Comparison of ENCODE assay signal across 9 cellular contexts in genomic region chr7:34155225-34155908, GRCh38.
DNase-seq lines count a peak whose midpoint lies in the region; ATAC-seq and TF ChIP-seq lines count a peak whose summit lies in the region.
"Had no signal": no experiment of that assay in that cellular context is flagged by ENCODE, and none has a peak within 500 bp of the region (broad histone marks: within the 10 kb centered on the region; RNA-seq: fewer than 3 reads in every experiment).

No MANE protein-coding gene starts in this region.

- H3K36me3 Mint-ChIP-seq in stimulated activated effector memory CD8-positive, alpha-beta T cell treated with anti-CD3 and anti-CD28 coated beads, Interleukin-12 subunit alpha, Interleukin-12 subunit beta, amount 100 ng/mL, for 72 hours, result no peaks in the 10 kb centered on the region

- H3K27ac Mint-ChIP-seq in stimulated activated effector memory CD8-positive, alpha-beta T cell treated with anti-CD3 and anti-CD28 coated beads, Interleukin-12 subunit alpha, Interleukin-12 subunit beta, amount 100 ng/mL, for 72 hours, result no peak overlapping the region

- no peak overlapping the region for H3K4me3 ChIP-seq in RWPE2 (ENCODE audit: severe bottlenecking)
- no peak overlapping the region for H3K4me3 ChIP-seq in psoas muscle

- H3K4me1 ChIP-seq in RWPE2 (ENCODE audit: insufficient read depth, poor library complexity, severe bottlenecking) (peaks cover 4% of the 10 kb centered on the region), psoas muscle (peaks cover 33% of the 10 kb centered on the region)

- 41 to 52% (median 44%) methylated on average over 3 of the region's 3 CpGs for WGBS in psoas muscle, 3 donors

- H3K27ac ChIP-seq in RWPE2 (ENCODE audit: poor library complexity, severe bottlenecking) (no peak overlapping the region), psoas muscle (peak overlapping the region; percentile 79)

- ATAC-seq in RWPE2 (ENCODE audit: low read depth) (peak; percentile 76), psoas muscle (peak; percentile 79 to 84 (median 82)), GM21576 (IDR thresholded peaks at IDR 0.05; ENCODE audit: unreplicated experiment) (no peak)
- no peak for ATAC-seq in stimulated activated effector memory CD8-positive, alpha-beta T cell treated with anti-CD3 and anti-CD28 coated beads, Interleukin-12 subunit alpha, Interleukin-12 subunit beta, amount 100 ng/mL, for 72 hours

- no peaks in the 10 kb centered on the region for H3K4me1 Mint-ChIP-seq in stimulated activated effector memory CD8-positive, alpha-beta T cell treated with anti-CD3 and anti-CD28 coated beads, Interleukin-12 subunit alpha, Interleukin-12 subunit beta, amount 100 ng/mL, for 72 hours

- TF ChIP-seq CTCF in RWPE2 (IDR thresholded peaks at IDR 0.05; ENCODE audit: poor library complexity, severe bottlenecking) (no peak), psoas muscle (IDR thresholded peaks at IDR 0.05) (no peak)

- H3K4me3 Mint-ChIP-seq in stimulated activated effector memory CD8-positive, alpha-beta T cell treated with anti-CD3 and anti-CD28 coated beads, Interleukin-12 subunit alpha, Interleukin-12 subunit beta, amount 100 ng/mL, for 72 hours, result no peak overlapping the region

- H3K9me3 Mint-ChIP-seq in stimulated activated effector memory CD8-positive, alpha-beta T cell treated with anti-CD3 and anti-CD28 coated beads, Interleukin-12 subunit alpha, Interleukin-12 subunit beta, amount 100 ng/mL, for 72 hours, result no peaks in the 10 kb centered on the region

- DNase-seq in EL (peak; percentile 89), RWPE2 (ENCODE audit: low spot score) (no peak), fibroblast of gingiva (ENCODE audit: low read depth) (peak; percentile 98), psoas muscle (peak; percentile 53 to 71), midbrain (lab: John Stamatoyannopoulos, UW) (no peak), T-helper 2 cell (no peak)
- DNase-seq in stimulated activated effector memory CD8-positive, alpha-beta T cell treated with anti-CD3 and anti-CD28 coated beads, Interleukin-12 subunit alpha, Interleukin-12 subunit beta, amount 100 ng/mL, for 72 hours (ENCODE audit: low spot score in 2 of 2), result no peak
- DNase-seq: DND-41 had no signal

- intact Hi-C loops in psoas muscle (cut with DNase I), result no loop called here

- H3K9me3 ChIP-seq in RWPE2 (ENCODE audit: severe bottlenecking) (no peaks in the 10 kb centered on the region), psoas muscle (no peaks in the 10 kb centered on the region)

- no peaks in the 10 kb centered on the region for H3K36me3 ChIP-seq in RWPE2 (ENCODE audit: low read depth)
- no peaks in the 10 kb centered on the region for H3K36me3 ChIP-seq in psoas muscle (ENCODE audit: insufficient read depth in 1 of 2, low read depth in 1 of 2)

- H3K27me3 ChIP-seq in RWPE2 (ENCODE audit: insufficient read depth, poor library complexity, severe bottlenecking), result no peaks in the 10 kb centered on the region
- no peaks in the 10 kb centered on the region for H3K27me3 ChIP-seq in psoas muscle (ENCODE audit: insufficient read depth in 3 of 3, low read length in 2 of 3)

Comparison
In these comparisons a context has a peak if more than half of its experiments do, and no peak if none do; other contexts are left out.
1. DNase-seq: peak in EL (single experiment), fibroblast of gingiva (single experiment) and psoas muscle (2 of 2); none in RWPE2 (single experiment), midbrain (single experiment), stimulated activated effector memory CD8-positive, alpha-beta T cell treated with anti-CD3 and anti-CD28 coated beads, Interleukin-12 subunit alpha, Interleukin-12 subunit beta, amount 100 ng/mL, for 72 hours (0 of 2) and T-helper 2 cell (0 of 5).
2. ATAC-seq: peak in RWPE2 (single experiment) and psoas muscle (4 of 4); none in stimulated activated effector memory CD8-positive, alpha-beta T cell treated with anti-CD3 and anti-CD28 coated beads, Interleukin-12 subunit alpha, Interleukin-12 subunit beta, amount 100 ng/mL, for 72 hours (single experiment) and GM21576 (single experiment).